ENCODE assay signal across 18 cellular contexts in the genomic region with DNA sequence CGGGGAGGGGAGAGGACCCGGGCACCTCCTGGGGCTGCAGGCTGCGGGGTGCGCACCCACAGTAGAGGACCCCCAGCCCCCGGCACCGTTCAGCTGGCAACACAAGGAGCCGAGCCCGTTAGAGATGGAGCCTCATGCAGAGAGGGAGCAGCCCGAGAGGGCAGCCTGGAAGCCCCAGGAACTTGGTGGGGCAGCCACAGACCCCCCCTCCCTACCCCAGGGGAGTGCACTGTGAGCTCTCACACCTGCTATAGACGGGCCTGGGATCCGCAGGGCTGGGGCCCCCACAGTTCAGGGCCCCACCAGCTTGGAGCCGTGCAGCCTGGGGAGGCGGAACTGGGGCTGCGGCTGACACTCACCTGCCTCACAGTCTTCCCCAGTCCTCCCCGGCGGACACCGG. TPM values are rescaled to one million over a fixed set of nuclear protein-coding genes. Genes with fewer than 3 reads are reported as not detected.
"Had no signal": no experiment of that assay in that cellular context is flagged by ENCODE, and none has a peak within 500 bp of the region (broad histone marks: within the 10 kb centered on the region; RNA-seq: fewer than 3 reads in every experiment).

No MANE protein-coding gene starts in this region.

- H3K27ac ChIP-seq: dorsolateral prefrontal cortex, esophagus muscularis mucosa, foreskin keratinocyte, heart right ventricle, left lung, lower lobe of right lung had no signal

- FAIRE-seq: colon, endothelial cell of umbilical vein, frontal cortex, islet of Langerhans, keratinocyte had no signal

- H3K4me3 ChIP-seq: coronary artery, dorsolateral prefrontal cortex, esophagus muscularis mucosa, heart right ventricle, left lung, lower lobe of right lung had no signal

- H3K27me3 ChIP-seq: dorsolateral prefrontal cortex, esophagus muscularis mucosa, heart right ventricle, left lung had no signal

- H3K9me3 ChIP-seq: esophagus muscularis mucosa, heart right ventricle, left lung, lower lobe of right lung had no signal

- DNase-seq: effector CD4-positive, alpha-beta T cell; foreskin keratinocyte; glutamatergic neuron; hippocampal formation; midbrain had no signal

- H3K4me1 ChIP-seq: foreskin keratinocyte, heart right ventricle had no signal

- H3K36me3 ChIP-seq: heart right ventricle had no signal

RNA-seq across cellular contexts. Expression of a gene that starts 47.0 kb away (rescaled TPM):
- total RNA-seq: frontal cortex, mononuclear cell had no signal
- polyA plus RNA-seq: naive thymus-derived CD4-positive, alpha-beta T cell had no signal
